In the genomic region with DNA sequence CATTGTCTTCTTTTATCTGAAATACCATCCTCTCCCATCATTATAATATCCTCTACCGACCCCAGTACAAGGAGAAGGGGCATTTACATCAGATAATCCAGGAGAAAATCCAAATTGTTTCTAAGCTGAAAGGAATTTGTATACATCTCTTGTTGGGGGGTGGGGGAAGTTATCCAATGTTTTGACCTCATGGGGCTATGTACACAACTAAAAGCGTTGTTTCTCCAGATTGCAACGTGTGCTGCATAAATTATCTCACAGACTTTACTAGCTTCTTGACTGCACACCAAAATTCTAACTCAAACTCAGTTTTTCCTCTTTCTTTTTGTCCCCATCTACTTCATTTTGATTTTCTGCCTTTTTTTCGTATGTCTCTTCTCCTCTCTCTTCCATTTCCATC, we compare ENCODE assay signal across 17 cellular contexts.
A peak's percentile ranks its signal among the peaks of the same experiment; 100 is the strongest.
DNase-seq lines count a peak whose midpoint lies in the region; ATAC-seq and TF ChIP-seq lines count a peak whose summit lies in the region.
"Had no signal": no experiment of that assay in that cellular context is flagged by ENCODE, and none has a peak within 500 bp of the region (broad histone marks: within the 10 kb centered on the region; RNA-seq: fewer than 3 reads in every experiment).

No MANE protein-coding gene starts in this region.

- H3K27ac Mint-ChIP-seq in endodermal cell, result no peak overlapping the region
- H3K27ac Mint-ChIP-seq: CD8-positive, alpha-beta memory T cell had no signal

- no peak overlapping the region for H3K4me3 Mint-ChIP-seq in endodermal cell
- H3K4me3 Mint-ChIP-seq: CD8-positive, alpha-beta memory T cell had no signal

- H3K36me3 ChIP-seq in HEK293 (ENCODE audit: control insufficient read depth in 2 of 2, insufficient read depth in 1 of 2, low read length in 2 of 2) (no peaks in the 10 kb centered on the region), SK-N-MC (ENCODE audit: insufficient read depth, low read length) (no peaks in the 10 kb centered on the region; the same call in 1 of the 2 replicates), endodermal cell (ENCODE audit: control insufficient read depth, insufficient read depth, low read length) (no peaks in the 10 kb centered on the region)
- H3K36me3 ChIP-seq: BLaER1 had no signal

- DNase-seq in SK-N-MC (ENCODE audit: low read depth, low spot score), result no peak
- peak; percentile 18 for DNase-seq in left kidney (ENCODE audit: low read depth, low spot score)
- DNase-seq in endodermal cell, result no peak
- no peak for DNase-seq in stimulated activated CD4-positive, alpha-beta T cell treated with anti-CD3 and anti-CD28 coated beads, Interleukin-2, amount 100 ng/mL, for 24 hours
- DNase-seq: AML-193; Caco-2; CD8-positive, alpha-beta memory T cell; DND-41; GDM1; GM23248; H7 had no signal

- no peak for ATAC-seq in GM21390 (IDR thresholded peaks at IDR 0.05; ENCODE audit: unreplicated experiment)
- ATAC-seq: A549, K562 had no signal

- POLR2A ChIA-PET in HEK293 (lab: Yijun Ruan, JAX), result no interaction called here

- H3K27ac ChIP-seq in HEK293 (ENCODE audit: extremely low read depth, low read depth, low read length), result no peak overlapping the region
- H3K27ac ChIP-seq in SK-N-MC, result peak overlapping the region; percentile 78; the same call in 1 of the 2 replicates
- no peak overlapping the region for H3K27ac ChIP-seq in endodermal cell (ENCODE audit: low read depth, low read length)
- H3K27ac ChIP-seq: A549, BLaER1, GM23248, HL-60 had no signal

- peak overlapping the region; percentile 43 for H3K9ac ChIP-seq in SK-N-MC (ENCODE audit: insufficient read length)
- no peak overlapping the region for H3K9ac ChIP-seq in endodermal cell (ENCODE audit: extremely low read depth, low read length, poor library complexity, severe bottlenecking)
- H3K9ac ChIP-seq: BLaER1, GM23248 had no signal

- TF ChIP-seq CTCF in HEK293 (tag by site-specific recombination; IDR thresholded peaks at IDR 0.05) (no peak), endodermal cell (conservative IDR thresholded peaks at IDR 0.05) (no peak)

- H3K9me3 Mint-ChIP-seq in endodermal cell, result no peaks in the 10 kb centered on the region

- CTCF ChIA-PET in HEK293 (lab: Yijun Ruan, JAX), result no interaction called here

- H3K4me3 ChIP-seq in HEK293 (ENCODE audit: low read depth, low read length) (no peak overlapping the region), SK-N-MC (0 out of 2 replicates have a peak overlapping the region, but pooled peaks have one; percentile 14), endodermal cell (ENCODE audit: low read length) (no peak overlapping the region)
- H3K4me3 ChIP-seq: A549, BLaER1, GM23248, K562 had no signal

- peaks cover 25% of the 10 kb centered on the region for H3K4me1 Mint-ChIP-seq in endodermal cell
- H3K4me1 Mint-ChIP-seq: CD8-positive, alpha-beta memory T cell had no signal

- WGBS in endodermal cell (ENCODE audit: insufficient coverage in 1 of 2, insufficient read length in 1 of 2), 2 experiments, result 73 to 86% methylated on average over 2 to 4 of the region's 4 CpGs

- H3K27me3 Mint-ChIP-seq in endodermal cell (ENCODE audit: insufficient read depth), result peaks cover 7% of the 10 kb centered on the region
- H3K27me3 Mint-ChIP-seq: CD8-positive, alpha-beta memory T cell had no signal

- no peaks in the 10 kb centered on the region for H3K9me3 ChIP-seq in HEK293 (ENCODE audit: control insufficient read depth, insufficient read depth, low read depth, low read length)
- H3K9me3 ChIP-seq in SK-N-MC (ENCODE audit: low read depth, low read length), result no peaks in the 10 kb centered on the region
- H3K9me3 ChIP-seq in endodermal cell (ENCODE audit: control insufficient read depth, low read length), result no peaks in the 10 kb centered on the region
- H3K9me3 ChIP-seq: A549, BLaER1, Caco-2 had no signal

- no peaks in the 10 kb centered on the region for H3K36me3 Mint-ChIP-seq in endodermal cell (ENCODE audit: low read depth)
- H3K36me3 Mint-ChIP-seq: CD8-positive, alpha-beta memory T cell had no signal

- H3K27me3 ChIP-seq in endodermal cell (ENCODE audit: control insufficient read depth, insufficient read depth, low read length, poor library complexity, severe bottlenecking), result peaks cover 3% of the 10 kb centered on the region
- H3K27me3 ChIP-seq: BLaER1 had no signal

- H3K4me1 ChIP-seq in HEK293 (ENCODE audit: control insufficient read depth, insufficient read depth, low read length) (peaks cover 7% of the 10 kb centered on the region; the same call in 1 of the 2 replicates), endodermal cell (ENCODE audit: control insufficient read depth, insufficient read depth, low read length) (no peaks in the 10 kb centered on the region)
- H3K4me1 ChIP-seq: A549, BLaER1, Caco-2 had no signal

TF ChIP-seq in HEK293, 187 proteins besides CTCF, POLR2A, EP300 and RAD21:
- TF ChIP-seq PRDM4 (tag by site-specific recombination; IDR thresholded peaks at IDR 0.05) (no peak), GLIS1 (tag by site-specific recombination; IDR thresholded peaks at IDR 0.05) (peak; percentile 71)
